24 cellular contexts compared by ENCODE assay signal in genomic region chr7:96534221-96534620, GRCh38.
"Had no signal": no experiment of that assay in that cellular context is flagged by ENCODE, and none has a peak within 500 bp of the region (broad histone marks: within the 10 kb centered on the region; RNA-seq: fewer than 3 reads in every experiment).

No MANE protein-coding gene starts in this region.

- DNase-seq: colonic mucosa; cortex of kidney; effector CD8-positive, alpha-beta T cell; effector memory CD8-positive, alpha-beta T cell; endodermal cell; erythroblast; esophagus squamous epithelium; foreskin fibroblast; foreskin melanocyte; gastrocnemius medialis; glutamatergic neuron; head of caudate nucleus; heart right ventricle; hippocampal formation; left cardiac atrium; left ventricle myocardium inferior; lower lobe of right lung; mesenchymal stem cell; mucosa of descending colon; naive B cell had no signal

- H3K36me3 ChIP-seq: colonic mucosa, esophagus squamous epithelium, gastrocnemius medialis, heart right ventricle, left ventricle myocardium inferior, lower lobe of right lung had no signal

- FAIRE-seq: endometrium, keratinocyte had no signal

- H3K27ac ChIP-seq: colonic mucosa, epithelial cell of prostate, esophagus squamous epithelium, gastrocnemius medialis, heart right ventricle, left ventricle myocardium inferior, lower lobe of right lung had no signal

- ATAC-seq: effector memory CD8-positive, alpha-beta T cell; esophagus mucosa; gastrocnemius medialis; heart right ventricle; left cardiac atrium; lower lobe of right lung; mucosa of descending colon had no signal

- H3K27me3 ChIP-seq: colonic mucosa, esophagus squamous epithelium, gastrocnemius medialis, heart right ventricle had no signal

- H3K4me1 ChIP-seq: colonic mucosa, esophagus squamous epithelium, gastrocnemius medialis, left ventricle myocardium inferior, lower lobe of right lung had no signal

- H3K4me3 ChIP-seq: colonic mucosa, esophagus squamous epithelium, gastrocnemius medialis, heart right ventricle, left ventricle myocardium inferior, lower lobe of right lung, mucosa of descending colon had no signal

- H3K9me3 ChIP-seq: colonic mucosa, esophagus squamous epithelium, gastrocnemius medialis, lower lobe of right lung, mucosa of descending colon had no signal
